In genomic region chr1:155466996-155467395, GRCh38 we compare ENCODE assay signal across 1 cellular context.
TF ChIP-seq lines count a peak whose summit lies in the region.

No MANE protein-coding gene starts in this region.

TF ChIP-seq in SK-N-SH, 30 proteins besides CTCF, POLR2A, EP300 and RAD21 (continued from another document):
- TF ChIP-seq REST (IDR thresholded peaks at IDR 0.05; ENCODE audit: low read depth, low read length), result no peak
- TF ChIP-seq TAF1 (IDR thresholded peaks at IDR 0.05; ENCODE audit: borderline replicate concordance, low read depth, low read length), result no peak
- no peak for TF ChIP-seq YY1 (IDR thresholded peaks at IDR 0.05; ENCODE audit: low read depth)
- no peak for TF ChIP-seq SIN3A (IDR thresholded peaks at IDR 0.05; ENCODE audit: borderline replicate concordance, low read depth, low read length)
- TF ChIP-seq EZH2phosphoT487 (IDR thresholded peaks at IDR 0.05; ENCODE audit: borderline replicate concordance, low read depth), result no peak
- TF ChIP-seq ELF1 (IDR thresholded peaks at IDR 0.05), result no peak; the same call in 1 of the 2 replicates
- TF ChIP-seq, protein P1, sequence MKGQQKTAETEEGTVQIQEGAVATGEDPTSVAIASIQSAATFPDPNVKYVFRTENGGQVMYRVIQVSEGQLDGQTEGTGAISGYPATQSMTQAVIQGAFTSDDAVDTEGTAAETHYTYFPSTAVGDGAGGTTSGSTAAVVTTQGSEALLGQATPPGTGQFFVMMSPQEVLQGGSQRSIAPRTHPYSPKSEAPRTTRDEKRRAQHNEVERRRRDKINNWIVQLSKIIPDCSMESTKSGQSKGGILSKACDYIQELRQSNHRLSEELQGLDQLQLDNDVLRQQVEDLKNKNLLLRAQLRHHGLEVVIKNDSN (IDR thresholded peaks at IDR 0.05; ENCODE audit: borderline replicate concordance, low read depth), result no peak
- no peak for TF ChIP-seq GABPA (IDR thresholded peaks at IDR 0.05; ENCODE audit: low read depth)
- TF ChIP-seq NRF1 (IDR thresholded peaks at IDR 0.05; ENCODE audit: low read depth, low read length), result no peak
- TF ChIP-seq NFIC (IDR thresholded peaks at IDR 0.05; ENCODE audit: borderline replicate concordance), result peak; percentile 47; the same call in 1 of the 2 replicates
- peak; percentile 34; the same call in 1 of the 2 replicates for TF ChIP-seq TEAD4 (IDR thresholded peaks at IDR 0.05; ENCODE audit: borderline replicate concordance, insufficient read depth)
- TF ChIP-seq POLR2AphosphoS5 (IDR thresholded peaks at IDR 0.05; ENCODE audit: low read depth, low read length), result no peak; the same call in 1 of the 2 replicates
- TF ChIP-seq, protein P2, sequence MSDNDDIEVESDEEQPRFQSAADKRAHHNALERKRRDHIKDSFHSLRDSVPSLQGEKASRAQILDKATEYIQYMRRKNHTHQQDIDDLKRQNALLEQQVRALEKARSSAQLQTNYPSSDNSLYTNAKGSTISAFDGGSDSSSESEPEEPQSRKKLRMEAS (IDR thresholded peaks at IDR 0.05; ENCODE audit: low read depth), result 0 out of 2 replicates have a peak, but pooled peaks have one; percentile 41
